10 cellular contexts compared by ENCODE assay signal in genomic region chr2:227462972-227463931, GRCh38. TPM values are rescaled to one million over a fixed set of nuclear protein-coding genes. Genes with fewer than 3 reads are reported as not detected.
DNase-seq lines count a peak whose midpoint lies in the region; ATAC-seq, FAIRE-seq and TF ChIP-seq lines count a peak whose summit lies in the region.
"Had no signal": no experiment of that assay in that cellular context is flagged by ENCODE, and none has a peak within 500 bp of the region (broad histone marks: within the 10 kb centered on the region; RNA-seq: fewer than 3 reads in every experiment).

No MANE protein-coding gene starts in this region.

- no peak overlapping the region for H3K18ac ChIP-seq in IMR-90 (ENCODE audit: low read depth, low read length)

- peaks cover 5% of the 10 kb centered on the region for H3K79me2 ChIP-seq in hepatocyte

- H3K27ac ChIP-seq in IMR-90 (ENCODE audit: insufficient read depth, low read length), result no peak overlapping the region
- H3K27ac ChIP-seq in hepatocyte, result peak overlapping the region; percentile 49
- H3K27ac ChIP-seq: brain microvascular endothelial cell had no signal

- peaks cover 37% of the 10 kb centered on the region for H3K4me1 Mint-ChIP-seq in CD14-positive monocyte

- POLR2A ChIA-PET in IMR-90 (lab: Charles Lee; ENCODE audit: unreplicated experiment), result no interaction called here

- H4K20me1 ChIP-seq in IMR-90 (ENCODE audit: insufficient read depth, low read length) (no peaks in the 10 kb centered on the region; the same call in 1 of the 2 replicates), hepatocyte (ENCODE audit: insufficient read depth, poor library complexity, severe bottlenecking) (no peaks in the 10 kb centered on the region)

- H2BK15ac ChIP-seq in IMR-90 (ENCODE audit: low read depth, low read length), result no peak overlapping the region

- H4K91ac ChIP-seq in IMR-90 (ENCODE audit: insufficient read depth, low read depth, low read length), result no peak overlapping the region

- H2AFZ ChIP-seq in IMR-90 (replicated peaks; ENCODE audit: low read length, poor library complexity) (peak overlapping the region; percentile 25), hepatocyte (no peak overlapping the region)

- H2AK9ac ChIP-seq in IMR-90 (replicated peaks; ENCODE audit: low read depth, low read length, poor library complexity), result no peak overlapping the region

- H2AK5ac ChIP-seq in IMR-90 (ENCODE audit: low read depth, low read length), result no peak overlapping the region

- no TSS peak for BruUV-seq in IMR-90 (replicated peaks; lab: Mats Ljungman, UMichigan)

- no peaks in the 10 kb centered on the region for H3K27me3 ChIP-seq in IMR-90 (ENCODE audit: control insufficient read depth, insufficient read depth, low read length)
- no peaks in the 10 kb centered on the region for H3K27me3 ChIP-seq in hepatocyte
- H3K27me3 ChIP-seq: brain microvascular endothelial cell had no signal

- H2BK120ac ChIP-seq in IMR-90 (ENCODE audit: low read depth, low read length), result no peak overlapping the region; the same call in 1 of the 2 replicates

- DNase-seq in GM12892 (ENCODE audit: insufficient read length), result no peak
- no peak for DNase-seq in IMR-90
- DNase-seq in hepatocyte (ENCODE audit: low spot score), result no peak
- no peak for DNase-seq in CD14-positive monocyte (ENCODE audit: low spot score)
- no peak for DNase-seq in NCI-H748 treated with DMSO at 0.1 percent for 48 hours (lab: John Stamatoyannopoulos, UW)
- no peak for DNase-seq in NCI-H526 (lab: John Stamatoyannopoulos, UW)
- no peak for DNase-seq in NCI-H1694 treated with DMSO at 0.1 percent for 48 hours (lab: John Stamatoyannopoulos, UW)
- DNase-seq: brain microvascular endothelial cell, foreskin fibroblast had no signal

- H3K4me1 ChIP-seq in IMR-90 (ENCODE audit: control insufficient read depth, insufficient read depth, low read length) (peaks cover 17% of the 10 kb centered on the region), hepatocyte (ENCODE audit: insufficient read depth) (peaks cover 36% of the 10 kb centered on the region)

- FAIRE-seq in GM12892 (lab: Jason Lieb, UNC), result peak; percentile 65

- in situ Hi-C loops in IMR-90 (cut with MboI; ENCODE audit: low sequenced_read_pairs), result no loop called here

- CTCF ChIA-PET in IMR-90 (lab: Yijun Ruan, JAX), result no interaction called here

- TF ChIP-seq POLR2A in GM12892 (IDR thresholded peaks at IDR 0.05; ENCODE audit: low read depth, low read length), result no peak; the same call in 1 of the 2 replicates
- TF ChIP-seq POLR2A in IMR-90 (IDR thresholded peaks at IDR 0.05; ENCODE audit: low read depth, low read length), result no peak

- dilution Hi-C loops in IMR-90 (cut with HindIII; ENCODE audit: low sequenced_read_pairs, unreplicated experiment), result no loop called here

- TF ChIP-seq CTCF in IMR-90 (conservative IDR thresholded peaks at IDR 0.05; ENCODE audit: low read depth, low read length) (no peak), hepatocyte (IDR thresholded peaks at IDR 0.05; ENCODE audit: poor library complexity) (no peak), CD14-positive monocyte (IDR thresholded peaks at IDR 0.05) (no peak)

- H3K4me3 ChIP-seq in IMR-90 (ENCODE audit: insufficient read depth, low read depth, low read length), result no peak overlapping the region
- no peak overlapping the region for H3K4me3 ChIP-seq in hepatocyte

- no peak overlapping the region for H3K56ac ChIP-seq in IMR-90 (ENCODE audit: extremely low read depth, insufficient read depth, low read length)

- H3K79me1 ChIP-seq in IMR-90 (ENCODE audit: low read depth in 1 of 2, low read length in 2 of 2), result no peaks in the 10 kb centered on the region; a peak in 1 of 4 replicates

- H3K9me1 ChIP-seq in IMR-90 (ENCODE audit: insufficient read depth, low read length), result peaks cover 7% of the 10 kb centered on the region; the same call in 1 of the 2 replicates

- no peaks in the 10 kb centered on the region for H3K9me2 ChIP-seq in hepatocyte (replicated peaks; ENCODE audit: insufficient read depth)

- no peak overlapping the region for H3K23ac ChIP-seq in IMR-90 (ENCODE audit: low read depth, low read length)

- H3K36me3 ChIP-seq in IMR-90 (ENCODE audit: control insufficient read depth, insufficient read depth, low read length) (no peaks in the 10 kb centered on the region), hepatocyte (replicated peaks; ENCODE audit: insufficient read depth, low read depth) (no peaks in the 10 kb centered on the region)
- H3K36me3 ChIP-seq: brain microvascular endothelial cell had no signal

- no peak overlapping the region; the same call in 1 of the 2 replicates for H3K4ac ChIP-seq in IMR-90 (ENCODE audit: low read depth, low read length)

- peak; percentile 22 for ATAC-seq in GM21390 (IDR thresholded peaks at IDR 0.05; ENCODE audit: unreplicated experiment)
- no peak for ATAC-seq in IMR-90 (ENCODE audit: low read depth)

- TF ChIP-seq RAD21 in IMR-90 (IDR thresholded peaks at IDR 0.05; ENCODE audit: low read length), result no peak

- no peak overlapping the region for H3K27ac Mint-ChIP-seq in CD14-positive monocyte

- peaks cover 0 to 2% (median 0%) of the 10 kb centered on the region in 7 donors for H3K9me3 Mint-ChIP-seq in CD14-positive monocyte

- intact Hi-C loops in IMR-90 (cut with micrococcal nuclease), result no loop called here
- intact Hi-C loops in CD14-positive monocyte (cut with micrococcal nuclease), result loop anchor here in 1 of 2 donors (10.0 kb wide), 1 partner anchor 58 kb away; no protein-coding TSS in a partner anchor

- H3K36me3 Mint-ChIP-seq in CD14-positive monocyte, result peaks cover 2 to 4% of the 10 kb centered on the region in 2 donors

- 100% methylated on average over 1 of the region's 13 CpGs; no CpG with 5 or more reads in 1 of the 2 experiments for WGBS in IMR-90 (ENCODE audit: extremely low coverage in 2 of 2, insufficient read length in 1 of 2), 2 experiments
- 91% methylated on average over 13 of the region's 13 CpGs for WGBS in hepatocyte (ENCODE audit: low lambda C conversion rate, missing lambda C conversion rate)

- no peak overlapping the region for H4K5ac ChIP-seq in IMR-90 (ENCODE audit: low read depth, low read length)

- H3K9ac ChIP-seq in IMR-90 (ENCODE audit: low read depth, low read length), result no peak overlapping the region

- no peak overlapping the region for H4K8ac ChIP-seq in IMR-90 (ENCODE audit: low read depth in 2 of 2, low read length in 2 of 2)

- H3K14ac ChIP-seq in IMR-90 (replicated peaks; ENCODE audit: low read depth, low read length), result no peak overlapping the region

- H3K9me3 ChIP-seq in IMR-90 (ENCODE audit: control insufficient read depth, insufficient read depth, low read length) (no peaks in the 10 kb centered on the region), hepatocyte (ENCODE audit: low read depth) (no peaks in the 10 kb centered on the region)

- peaks cover 0 to 2% (median 2%) of the 10 kb centered on the region in 3 donors for H3K27me3 Mint-ChIP-seq in CD14-positive monocyte (ENCODE audit: low read depth in 3 of 3)

- no peak overlapping the region for H2BK20ac ChIP-seq in IMR-90 (ENCODE audit: low read depth, low read length)

- no peak overlapping the region for H3K4me3 Mint-ChIP-seq in CD14-positive monocyte

- no peak overlapping the region for H3K4me2 ChIP-seq in IMR-90 (ENCODE audit: low read depth, low read length)
- no peak overlapping the region for H3K4me2 ChIP-seq in hepatocyte

- H2BK5ac ChIP-seq in IMR-90 (ENCODE audit: low read depth, low read length, poor library complexity, severe bottlenecking), result no peak overlapping the region

TF ChIP-seq in IMR-90, 13 proteins besides CTCF, POLR2A, EP300 and RAD21:
- TF ChIP-seq NFE2L2 (IDR thresholded peaks at IDR 0.05; ENCODE audit: low read depth, low read length), result no peak
- TF ChIP-seq CEBPB (IDR thresholded peaks at IDR 0.05; ENCODE audit: low read depth, low read length), result no peak
- TF ChIP-seq MAFK (IDR thresholded peaks at IDR 0.05; ENCODE audit: low read depth, low read length), result no peak
- no peak for TF ChIP-seq MXI1 (IDR thresholded peaks at IDR 0.05; ENCODE audit: borderline replicate concordance, low read depth, low read length)
- TF ChIP-seq RCOR1 (IDR thresholded peaks at IDR 0.05; ENCODE audit: insufficient replicate concordance, low read length), result no peak
- no peak for TF ChIP-seq BHLHE40 (IDR thresholded peaks at IDR 0.05; ENCODE audit: low read depth, low read length)
- TF ChIP-seq FOS (IDR thresholded peaks at IDR 0.05; ENCODE audit: low read depth, low read length), result no peak
- TF ChIP-seq SMC3 (IDR thresholded peaks at IDR 0.05; ENCODE audit: low read depth, low read length), result no peak
- no peak for TF ChIP-seq RFX5 (IDR thresholded peaks at IDR 0.05; ENCODE audit: low read depth, low read length)
- no peak for TF ChIP-seq CHD1 (IDR thresholded peaks at IDR 0.05; ENCODE audit: low read depth, low read length)
- TF ChIP-seq USF2 (IDR thresholded peaks at IDR 0.05; ENCODE audit: low read depth, low read length), result no peak
- no peak for TF ChIP-seq MAZ (IDR thresholded peaks at IDR 0.05; ENCODE audit: borderline replicate concordance, low read depth, low read length)
- TF ChIP-seq ELK1 (IDR thresholded peaks at IDR 0.05; ENCODE audit: borderline replicate concordance, low read depth, low read length), result no peak

RNA-seq across cellular contexts. Expression of gene AGFG1, which starts 8.7 kb away (rescaled TPM):
- polyA plus RNA-seq in GM12892 (2012; ENCODE audit: missing spikeins), result 68.9 TPM
- total RNA-seq in IMR-90 (2012; rRNA removed), result 93.6 and 126 TPM in 2 replicates
- polyA plus RNA-seq in IMR-90 (2012; rRNA removed), result 58.1 and 58.4 TPM in 2 replicates
- 32.7 and 34.9 TPM in 2 replicates for polyA plus RNA-seq in IMR-90 (2012; cell fraction: cytosol; rRNA removed)
- 42.7 and 106 TPM in 2 replicates for polyA plus RNA-seq in IMR-90 (2012; cell fraction: nucleus; rRNA removed; ENCODE audit: low replicate concordance)
- total RNA-seq in hepatocyte, result 86.4 and 91.6 TPM in 2 replicates
- polyA plus RNA-seq in hepatocyte, result 54.4 and 62.4 TPM in 2 replicates
- 10 to 100 TPM; 17.3 to 56.9 TPM for polyA plus RNA-seq in CD14-positive monocyte
